ENCODE assay signal across 8 cellular contexts in the genomic region with DNA sequence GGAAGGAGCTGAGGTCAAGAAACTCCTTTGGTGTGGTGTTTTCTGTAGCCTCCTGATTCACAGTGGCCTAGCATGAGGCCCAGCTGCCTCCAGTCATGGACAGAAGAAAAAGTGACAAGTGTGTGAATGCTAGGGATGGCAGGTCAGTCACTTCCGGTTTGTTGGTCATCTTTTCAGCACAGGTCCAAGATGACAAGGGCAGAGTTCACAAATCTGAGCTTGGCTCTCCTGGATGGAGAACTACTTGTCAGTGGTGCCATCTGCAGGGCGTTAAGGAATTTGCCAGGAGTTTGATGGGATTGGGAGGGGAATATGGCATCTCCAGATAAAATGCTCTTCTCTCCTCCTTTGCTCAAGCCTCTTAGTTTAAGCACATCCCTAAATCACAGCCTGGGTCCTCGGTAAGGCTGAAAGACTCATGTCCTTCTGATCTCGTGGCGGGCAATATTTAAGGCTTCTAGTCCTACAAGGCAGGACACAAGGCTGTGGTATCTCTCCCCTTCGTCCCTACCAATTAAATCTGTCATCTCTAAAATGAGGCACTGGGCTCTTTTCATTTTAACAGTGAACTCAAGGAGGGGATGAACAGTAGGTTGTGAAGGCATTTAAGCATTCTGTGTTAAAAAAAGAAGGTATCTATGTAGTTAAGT. TPM values are rescaled to one million over a fixed set of nuclear protein-coding genes. Genes with fewer than 3 reads are reported as not detected.
DNase-seq lines count a peak whose midpoint lies in the region; ATAC-seq and TF ChIP-seq lines count a peak whose summit lies in the region.
"Had no signal": no experiment of that assay in that cellular context is flagged by ENCODE, and none has a peak within 500 bp of the region (broad histone marks: within the 10 kb centered on the region; RNA-seq: fewer than 3 reads in every experiment).

No MANE protein-coding gene starts in this region.

- no peaks in the 10 kb centered on the region for H3K36me3 ChIP-seq in lung (ENCODE audit: control insufficient read depth in 2 of 2, insufficient read depth in 2 of 2, low read length in 2 of 2)
- H3K36me3 ChIP-seq in effector memory CD4-positive, alpha-beta T cell (ENCODE audit: control insufficient read depth, insufficient read depth, low read length) = no peaks in the 10 kb centered on the region

- no peaks in the 10 kb centered on the region for H3K4me1 ChIP-seq in lung (ENCODE audit: control insufficient read depth in 2 of 2, insufficient read depth in 2 of 2, low read length in 2 of 2)
- H3K4me1 ChIP-seq in effector memory CD4-positive, alpha-beta T cell (ENCODE audit: control insufficient read depth, insufficient read depth, low read length, poor library complexity, severe bottlenecking) = no peaks in the 10 kb centered on the region

- 39 to 44% methylated on average over 6 of the region's 6 CpGs for WGBS in lung, 2 donors

- no peaks in the 10 kb centered on the region for H3K27me3 ChIP-seq in lung (ENCODE audit: control insufficient read depth, insufficient read depth)
- no peaks in the 10 kb centered on the region for H3K27me3 ChIP-seq in effector memory CD4-positive, alpha-beta T cell (replicated peaks; ENCODE audit: control insufficient read depth, insufficient read depth, low read length, poor library complexity, severe bottlenecking)

- H3K4me3 ChIP-seq in choroid plexus epithelial cell (ENCODE audit: low read depth, low read length) (no peak overlapping the region), lung (no peak overlapping the region)
- H3K4me3 ChIP-seq in effector memory CD4-positive, alpha-beta T cell (ENCODE audit: insufficient read depth, low read depth, low read length, poor library complexity, severe bottlenecking) = no peak overlapping the region

- no peak overlapping the region for H3K27ac ChIP-seq in lung (ENCODE audit: low read depth in 1 of 2, low read length in 1 of 2)
- no peak overlapping the region for H3K27ac ChIP-seq in effector memory CD4-positive, alpha-beta T cell (ENCODE audit: insufficient read depth, low read length, poor library complexity, severe bottlenecking)

- no peaks in the 10 kb centered on the region for H3K9me3 ChIP-seq in lung (ENCODE audit: control insufficient read depth in 2 of 2, insufficient read depth in 1 of 2, low read length in 1 of 2)
- no peaks in the 10 kb centered on the region for H3K9me3 ChIP-seq in effector memory CD4-positive, alpha-beta T cell (ENCODE audit: control insufficient read depth, low read length)

- DNase-seq in NCI-H748 treated with DMSO at 0.1 percent for 48 hours (lab: John Stamatoyannopoulos, UW) (peak; percentile 28), choroid plexus epithelial cell (ENCODE audit: low read depth) (peak; percentile 75), lung (ENCODE audit: low spot score) (peak; percentile 45), NAMALWA (ENCODE audit: low spot score) (no peak)
- no peak for DNase-seq in activated CD4-positive, alpha-beta T cell treated with anti-CD3 and anti-CD28 coated beads for 1 hour
- DNase-seq in effector memory CD4-positive, alpha-beta T cell = no peak
- DNase-seq: activated B cell treated with CpG ODN at 0.5 μM for 24 hours had no signal

- TF ChIP-seq CTCF in GM12873 (IDR thresholded peaks at IDR 0.05; ENCODE audit: insufficient read depth, low read depth, low read length, missing control alignments) (peak; percentile 49), choroid plexus epithelial cell (conservative IDR thresholded peaks at IDR 0.05; ENCODE audit: low read depth, low read length) (peak; percentile 80), lung (IDR thresholded peaks at IDR 0.05; ENCODE audit: control extremely low read depth, extremely low read depth) (peak; percentile 36)

- no peak for ATAC-seq in lung (ENCODE audit: insufficient read depth, low FRiP score)

RNA-seq across cellular contexts. Expression of a gene that starts 10.0 kb away (rescaled TPM):
- total RNA-seq in lung = 100 to 1,000 TPM; 261 to 900 TPM
- polyA plus RNA-seq in lung = 1,000 to 10,000 TPM in 1 of 2 donors, 100 to 1,000 TPM in 1; 415 to 1,091 TPM

RNA-seq across cellular contexts. Expression of a gene that starts 10.5 kb away (rescaled TPM):
- total RNA-seq in lung = 10 to 100 TPM; 38.5 to 70.1 TPM
- 10 to 100 TPM; 34.8 to 39.0 TPM for polyA plus RNA-seq in lung

RNA-seq across cellular contexts. Expression of a gene that starts 26.6 kb away (rescaled TPM):
- 1 to 10 TPM; 1.3 to 2.6 TPM for total RNA-seq in lung
- polyA plus RNA-seq in lung = under 1 TPM; 0.16 to 0.64 TPM

RNA-seq across cellular contexts. Expression of a gene that starts 51.4 kb away (rescaled TPM):
- 1 to 10 TPM in 1 of 2 donors, under 1 TPM in 1; 0.51 to 2.4 TPM for total RNA-seq in lung
- polyA plus RNA-seq in lung = 1 to 10 TPM; 1.8 to 2.6 TPM

Comparison
In these comparisons a context has a peak if more than half of its experiments do, and no peak if none do; other contexts are left out.
1. DNase-seq: peak in NCI-H748 treated with DMSO at 0.1 percent for 48 hours (single experiment), choroid plexus epithelial cell (single experiment) and lung (single experiment); none in NAMALWA (single experiment), activated CD4-positive, alpha-beta T cell treated with anti-CD3 and anti-CD28 coated beads for 1 hour (single experiment) and effector memory CD4-positive, alpha-beta T cell (0 of 3).
2. Peak in every context shown above with its lines, with median percentiles within 50 percentile points of each other: CTCF ChIP-seq.